Comparison of ENCODE assay signal across 27 cellular contexts in genomic region chr4:78169728-78170127, GRCh38.
"Had no signal": no experiment of that assay in that cellular context is flagged by ENCODE, and none has a peak within 500 bp of the region (broad histone marks: within the 10 kb centered on the region; RNA-seq: fewer than 3 reads in every experiment).

No MANE protein-coding gene starts in this region.

- DNase-seq: stimulated activated CD4-positive, alpha-beta T cell treated with anti-CD3 and anti-CD28 coated beads, Interleukin-2, amount 100 ng/mL, for 48 hours; stimulated activated CD4-positive, alpha-beta T cell treated with anti-CD3 and anti-CD28 coated beads, Interleukin-4, amount 100 ng/mL, for 1 hour; stimulated activated CD4-positive, alpha-beta T cell treated with anti-CD3 and anti-CD28 coated beads, Interleukin-4, amount 100 ng/mL, for 24 hours; stimulated activated CD4-positive, alpha-beta T cell treated with anti-CD3 and anti-CD28 coated beads, Interleukin-4, amount 100 ng/mL, for 4 hours; stimulated activated CD8-positive, alpha-beta memory T cell treated with anti-CD3 and anti-CD28 coated beads, Interleukin-4, amount 100 ng/mL, for 48 hours; stimulated activated naive B cell treated with anti-CD40 and anti-IgM and Interleukin-4, amounts not matched to agents 10 μg/mL and 1 μg/mL and 100 μg/mL, for 72 hours; stimulated activated naive CD4-positive, alpha-beta T cell; stimulated activated naive CD4-positive, alpha-beta T cell treated with Interleukin-2 at 50 U/mL for 16 hours; stimulated activated naive CD8-positive, alpha-beta T cell treated with anti-CD3 and anti-CD28 coated beads, Interleukin-15, amount 100 ng/mL, for 72 hours; stimulated activated naive CD8-positive, alpha-beta T cell treated with anti-CD3 and anti-CD28 coated beads, Interleukin-15, Interleukin-2, amounts not matched to agents 100 U/mL and 50 U/mL, for 24 hours; stomach; substantia nigra; testis; thyroid gland; tibial artery; transverse colon; trophoblast cell; upper lobe of left lung; upper lobe of right lung; uterus had no signal

- H3K27ac ChIP-seq: stomach, suprapubic skin, testis, thoracic aorta, thyroid gland, tibial artery, tibial nerve, transverse colon, upper lobe of left lung, upper lobe of right lung, uterus, vagina had no signal

- H3K36me3 ChIP-seq: stomach, suprapubic skin, thoracic aorta, thyroid gland, tibial artery, tibial nerve, transverse colon, upper lobe of left lung, upper lobe of right lung, uterus, vagina had no signal

- ATAC-seq: stimulated activated effector memory CD8-positive, alpha-beta T cell treated with anti-CD3 and anti-CD28 coated beads, Interleukin-12 subunit alpha, Interleukin-12 subunit beta, amount 100 ng/mL, for 72 hours; stimulated activated memory B cell treated with anti-CD40 and anti-IgM and Interleukin-4, amounts not matched to agents 10 μg/mL and 1 μg/mL and 100 μg/mL, for 72 hours; stimulated activated naive B cell treated with anti-CD40 and anti-IgM and Interleukin-4, amounts not matched to agents 10 μg/mL and 1 μg/mL and 100 μg/mL, for 72 hours; stimulated activated naive CD8-positive, alpha-beta T cell treated with anti-CD3 and anti-CD28 coated beads, Interleukin-15, amount 100 ng/mL, for 72 hours; stimulated activated naive CD8-positive, alpha-beta T cell treated with anti-CD3 and anti-CD28 coated beads, Interleukin-15, Interleukin-2, amounts not matched to agents 100 U/mL and 50 U/mL, for 24 hours; upper lobe of right lung had no signal

- FAIRE-seq: urothelium cell line had no signal

- H3K4me1 ChIP-seq: stomach, suprapubic skin, testis, thyroid gland, tibial artery, tibial nerve, transverse colon, upper lobe of left lung, upper lobe of right lung, uterus, vagina had no signal

- H3K4me3 ChIP-seq: stomach, suprapubic skin, testis, thoracic aorta, thyroid gland, tibial artery, tibial nerve, transverse colon, upper lobe of left lung, upper lobe of right lung, uterus, vagina had no signal

- H3K27me3 ChIP-seq: stomach, suprapubic skin, testis, thyroid gland, tibial artery, tibial nerve, transverse colon, upper lobe of left lung, upper lobe of right lung, uterus, vagina had no signal

- H3K9me3 ChIP-seq: stomach, suprapubic skin, testis, thoracic aorta, thyroid gland, tibial artery, tibial nerve, transverse colon, upper lobe of left lung, upper lobe of right lung, uterus, vagina had no signal
